14 cellular contexts compared by ENCODE assay signal in the genomic region with DNA sequence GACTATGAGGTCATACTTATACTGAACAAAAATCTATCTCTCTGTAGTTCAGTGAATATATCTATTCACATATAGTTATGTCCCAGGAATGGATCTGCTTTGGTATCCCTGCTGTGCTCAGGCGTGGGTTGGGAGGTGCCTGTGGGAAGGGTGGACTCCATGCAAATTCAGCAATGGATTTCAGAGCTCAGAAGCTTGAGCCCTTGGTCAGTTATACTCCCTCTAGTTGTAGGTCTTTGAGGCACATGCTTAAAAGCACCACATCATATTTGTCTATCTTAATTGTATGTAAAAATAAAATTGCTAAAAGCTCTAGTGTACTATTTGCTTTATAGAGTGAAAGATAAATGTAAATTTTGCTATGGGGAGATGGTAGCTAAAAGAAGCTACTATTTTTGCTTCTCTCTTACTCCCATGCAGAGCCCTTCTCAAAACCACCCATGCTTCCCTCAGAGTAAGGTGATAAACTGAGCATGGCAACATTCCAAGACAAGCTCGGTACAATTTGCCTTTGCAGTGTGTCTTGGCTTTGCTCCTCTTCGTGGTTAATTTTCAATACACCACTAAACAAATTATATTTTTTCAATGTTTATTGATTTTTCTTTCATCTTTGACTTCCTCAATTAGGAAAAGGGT. TPM values are rescaled to one million over a fixed set of nuclear protein-coding genes. Genes with fewer than 3 reads are reported as not detected.
DNase-seq lines count a peak whose midpoint lies in the region; ATAC-seq and TF ChIP-seq lines count a peak whose summit lies in the region.
"Had no signal": no experiment of that assay in that cellular context is flagged by ENCODE, and none has a peak within 500 bp of the region (broad histone marks: within the 10 kb centered on the region; RNA-seq: fewer than 3 reads in every experiment).

No MANE protein-coding gene starts in this region.

- in situ Hi-C loops in Caki2 (cut with HindIII; ENCODE audit: low pct_unique_long_range_greater_than_20kb, low sequenced_read_pairs): no loop called here

- H3K36me3 ChIP-seq in Loucy (ENCODE audit: insufficient read depth, low read length) (no peaks in the 10 kb centered on the region; the same call in 1 of the 2 replicates), endodermal cell (ENCODE audit: control insufficient read depth, insufficient read depth, low read length) (no peaks in the 10 kb centered on the region), right lobe of liver (no peaks in the 10 kb centered on the region)

- no peaks in the 10 kb centered on the region for H4K20me1 ChIP-seq in Loucy (ENCODE audit: insufficient read depth, low read length, poor library complexity, severe bottlenecking)

- H3F3A ChIP-seq in Loucy (ENCODE audit: low read depth): no peaks in the 10 kb centered on the region

- no peak overlapping the region for H3K27ac Mint-ChIP-seq in endodermal cell
- H3K27ac Mint-ChIP-seq: activated CD4-positive, alpha-beta memory T cell treated with anti-CD3 and anti-CD28 coated beads, Interleukin-2, amount 10 ng/mL, durations not matched to agents 7 days and 5 days had no signal

- no peaks in the 10 kb centered on the region for H3K79me2 ChIP-seq in Loucy (ENCODE audit: insufficient read depth, low read length)

- ATAC-seq in right lobe of liver (peak; percentile 70 to 87 (median 80)), HG03432 (IDR thresholded peaks at IDR 0.05; ENCODE audit: unreplicated experiment) (no peak)

- no peaks in the 10 kb centered on the region for H3K27me3 Mint-ChIP-seq in endodermal cell (ENCODE audit: insufficient read depth)
- H3K27me3 Mint-ChIP-seq: activated CD4-positive, alpha-beta memory T cell treated with anti-CD3 and anti-CD28 coated beads, Interleukin-2, amount 10 ng/mL, durations not matched to agents 7 days and 5 days; activated naive CD4-positive, alpha-beta T cell treated with anti-CD3 and anti-CD28 coated beads, Interleukin-2, amount 50 U/mL, for 24 hours; CD8-positive, alpha-beta memory T cell; naive B cell had no signal

- DNase-seq in Caki2 (ENCODE audit: low read depth) (peak; percentile 57), endodermal cell (no peak), right lobe of liver (no peak), NCI-H524 (lab: John Stamatoyannopoulos, UW) (no peak), medulla oblongata (ENCODE audit: extremely low spot score) (no peak)
- no peak for DNase-seq in stimulated activated CD4-positive, alpha-beta T cell treated with anti-CD3 and anti-CD28 coated beads, Interleukin-2, amount 100 ng/mL, for 24 hours
- DNase-seq: activated CD4-positive, alpha-beta memory T cell treated with anti-CD3 and anti-CD28 coated beads, Interleukin-2, amount 10 ng/mL, durations not matched to agents 7 days and 5 days; CD8-positive, alpha-beta memory T cell; effector memory CD4-positive, alpha-beta T cell; naive B cell; NCI-H1436 treated with DMSO at 0.1 percent for 48 hours had no signal

- peaks cover 15% of the 10 kb centered on the region for H3K4me1 Mint-ChIP-seq in endodermal cell
- H3K4me1 Mint-ChIP-seq: activated CD4-positive, alpha-beta memory T cell treated with anti-CD3 and anti-CD28 coated beads, Interleukin-2, amount 10 ng/mL, durations not matched to agents 7 days and 5 days had no signal

- H3K27ac ChIP-seq in endodermal cell (ENCODE audit: low read depth, low read length) (no peak overlapping the region), right lobe of liver (peak overlapping the region in 1 of 3 donors; percentile 54)

- H3K9me2 ChIP-seq in Loucy (replicated peaks; ENCODE audit: low read depth, low read length): no peaks in the 10 kb centered on the region

- peaks cover 7% of the 10 kb centered on the region for H3K36me3 Mint-ChIP-seq in endodermal cell (ENCODE audit: low read depth)

- H3K4me3 ChIP-seq in Loucy (ENCODE audit: low read length, poor library complexity, severe bottlenecking): no peak overlapping the region
- H3K4me3 ChIP-seq in endodermal cell (ENCODE audit: low read length): no peak overlapping the region
- H3K4me3 ChIP-seq in right lobe of liver: no peak overlapping the region

- H3K4me1 ChIP-seq in Loucy (ENCODE audit: insufficient read depth, low read length, poor library complexity, severe bottlenecking): peaks cover 6% of the 10 kb centered on the region
- H3K4me1 ChIP-seq in endodermal cell (ENCODE audit: control insufficient read depth, insufficient read depth, low read length): peaks cover 10% of the 10 kb centered on the region
- peaks cover 0 to 40% (median 4%) of the 10 kb centered on the region in 4 donors for H3K4me1 ChIP-seq in right lobe of liver

- intact Hi-C loops in right lobe of liver (cut with DNase I): no loop called here

- H3K27me3 ChIP-seq in Loucy (ENCODE audit: insufficient read depth, low read length, poor library complexity, severe bottlenecking) (no peaks in the 10 kb centered on the region), endodermal cell (ENCODE audit: control insufficient read depth, insufficient read depth, low read length, poor library complexity, severe bottlenecking) (no peaks in the 10 kb centered on the region), right lobe of liver (no peaks in the 10 kb centered on the region)

- H3K9ac ChIP-seq in Loucy (ENCODE audit: low read depth, low read length, poor library complexity, severe bottlenecking): no peak overlapping the region
- H3K9ac ChIP-seq in endodermal cell (ENCODE audit: extremely low read depth, low read length, poor library complexity, severe bottlenecking): no peak overlapping the region

- peaks cover 15% of the 10 kb centered on the region for H3K9me3 Mint-ChIP-seq in endodermal cell

- H3K9me3 ChIP-seq in Loucy (ENCODE audit: insufficient read depth, low read depth, low read length) (no peaks in the 10 kb centered on the region), endodermal cell (ENCODE audit: control insufficient read depth, low read length) (no peaks in the 10 kb centered on the region), right lobe of liver (no peaks in the 10 kb centered on the region)

- no peak overlapping the region for H3K4me2 ChIP-seq in Loucy (ENCODE audit: low read depth, low read length, poor library complexity, severe bottlenecking)

- no peak overlapping the region for H3K4me3 Mint-ChIP-seq in endodermal cell
- H3K4me3 Mint-ChIP-seq: activated CD4-positive, alpha-beta memory T cell treated with anti-CD3 and anti-CD28 coated beads, Interleukin-2, amount 10 ng/mL, durations not matched to agents 7 days and 5 days; activated naive CD4-positive, alpha-beta T cell treated with anti-CD3 and anti-CD28 coated beads, Interleukin-2, amount 50 U/mL, for 24 hours; naive B cell had no signal

- TF ChIP-seq CTCF in Loucy (conservative IDR thresholded peaks at IDR 0.05; ENCODE audit: low read length): peak; percentile 39; the same call in 1 of the 2 replicates
- peak; percentile 60 for TF ChIP-seq CTCF in endodermal cell (conservative IDR thresholded peaks at IDR 0.05)
- peak in 1 of 4 donors; percentile 17 for TF ChIP-seq CTCF in right lobe of liver (IDR thresholded peaks at IDR 0.05)

- WGBS in endodermal cell (ENCODE audit: insufficient coverage in 1 of 2, insufficient read length in 1 of 2), 2 experiments: 92% methylated on average over 3 of the region's 3 CpGs; no CpG with 5 or more reads in 1 of the 2 experiments
- WGBS in right lobe of liver (ENCODE audit: insufficient coverage, low coverage, low lambda C conversion rate, missing lambda C conversion rate): 32% methylated on average over 3 of the region's 3 CpGs

- TF ChIP-seq POLR2A in right lobe of liver (IDR thresholded peaks at IDR 0.05): no peak

- no peak overlapping the region for H2AFZ ChIP-seq in Loucy (ENCODE audit: low read length)

RNA-seq across cellular contexts. Expression of a gene that starts 54.9 kb away (rescaled TPM):
- total RNA-seq in Caki2 (2014; rRNA removed; shearing (Covaris generic); ENCODE audit: low replicate concordance): 5.8 and 12.5 TPM in 2 replicates
- 1 to 10 TPM; 2.2 to 3.6 TPM for total RNA-seq in endodermal cell
- 1.4 TPM for polyA plus RNA-seq in endodermal cell (2013, experiment 1 of 2)
- 1.2 TPM for polyA plus RNA-seq in endodermal cell (2013, experiment 2 of 2)
- total RNA-seq in right lobe of liver: 10 to 100 TPM; 11.3 to 25.1 (median 20.5) TPM
